In the genomic region with DNA sequence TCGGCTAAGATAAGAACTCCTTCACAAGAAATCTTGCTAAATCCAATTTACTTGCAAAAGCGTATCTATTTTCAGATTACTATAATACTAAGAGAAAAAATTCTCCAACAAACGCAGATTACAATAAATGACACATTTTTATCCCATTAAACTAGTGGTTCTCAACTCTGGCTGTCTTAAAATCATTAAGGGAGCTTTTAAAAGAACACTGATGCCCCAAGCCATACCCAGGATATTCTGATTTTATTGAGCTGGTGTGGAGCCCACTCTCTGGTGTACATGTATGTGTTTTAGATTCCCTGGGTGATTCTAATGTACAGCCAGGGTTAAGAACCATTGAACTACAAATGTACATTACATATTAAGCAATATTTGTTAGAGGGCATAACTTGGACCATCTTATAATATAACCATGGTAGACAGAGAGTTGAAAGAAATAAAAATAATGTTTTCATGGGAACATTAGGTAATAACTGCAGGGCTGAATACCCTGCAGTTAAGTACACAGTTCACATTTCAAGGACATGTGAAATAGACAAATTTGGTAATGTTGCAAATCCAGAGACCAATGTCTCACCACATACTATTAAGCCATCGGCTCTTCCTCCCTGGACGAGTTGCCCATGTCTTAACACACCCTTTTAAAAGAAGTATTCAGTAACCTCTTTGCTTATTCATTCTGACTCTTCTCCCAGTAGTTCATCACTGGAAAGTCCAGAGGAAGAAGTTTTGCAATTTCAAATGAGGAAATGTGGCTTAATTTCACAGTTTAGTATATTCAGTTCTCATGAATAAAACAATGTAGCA, we compare ENCODE assay signal across 1 cellular context.
TF ChIP-seq lines count a peak whose summit lies in the region.

No MANE protein-coding gene starts in this region.

TF ChIP-seq in HepG2, 621 proteins besides CTCF, POLR2A, EP300 and RAD21 (continued from another document and continues in another):
- TF ChIP-seq KLF13 (CRISPR knock-in tag; IDR thresholded peaks at IDR 0.05) (no peak), SALL2 (CRISPR knock-in tag; IDR thresholded peaks at IDR 0.05) (no peak), ZNF619 (CRISPR knock-in tag; IDR thresholded peaks at IDR 0.05) (no peak), CEBPB (IDR thresholded peaks at IDR 0.05; ENCODE audit: borderline replicate concordance, low read depth, low read length) (peak; percentile 92), NCOR1 (IDR thresholded peaks at IDR 0.05; ENCODE audit: borderline replicate concordance, low read length) (peak; percentile 27; the same call in 1 of the 2 replicates), ZBTB8A (CRISPR knock-in tag; IDR thresholded peaks at IDR 0.05; ENCODE audit: borderline replicate concordance, low read depth) (no peak), CENPT (CRISPR knock-in tag; IDR thresholded peaks at IDR 0.05; ENCODE audit: low read depth) (no peak), KLF16 (CRISPR knock-in tag; IDR thresholded peaks at IDR 0.05) (peak in 1 of 2 experiments; percentile 33; a peak in 1 of 4 replicates), TBX2 (CRISPR knock-in tag; IDR thresholded peaks at IDR 0.05; ENCODE audit: borderline replicate concordance) (no peak), ZNF672 (CRISPR knock-in tag; IDR thresholded peaks at IDR 0.05) (no peak), TRAFD1 (CRISPR knock-in tag; IDR thresholded peaks at IDR 0.05; ENCODE audit: borderline replicate concordance) (no peak), ASH2L (IDR thresholded peaks at IDR 0.05; ENCODE audit: insufficient read length, low read depth, low read length) (peak; percentile 88), ARNT2 (CRISPR knock-in tag; IDR thresholded peaks at IDR 0.05; ENCODE audit: low read depth) (no peak), GATAD2A (CRISPR knock-in tag; IDR thresholded peaks at IDR 0.05) (peak; percentile 95), ZNF547 (CRISPR knock-in tag; IDR thresholded peaks at IDR 0.05) (no peak), ZSCAN12 (CRISPR knock-in tag; IDR thresholded peaks at IDR 0.05) (no peak), ETS1 (CRISPR knock-in tag; IDR thresholded peaks at IDR 0.05) (no peak), ATM (IDR thresholded peaks at IDR 0.05; ENCODE audit: borderline replicate concordance) (no peak), ZNF225 (CRISPR knock-in tag; IDR thresholded peaks at IDR 0.05) (no peak), ZBTB1 (CRISPR knock-in tag; IDR thresholded peaks at IDR 0.05; ENCODE audit: borderline replicate concordance) (no peak), SMARCC2 (IDR thresholded peaks at IDR 0.05) (no peak), REPIN1 (CRISPR knock-in tag; IDR thresholded peaks at IDR 0.05; ENCODE audit: borderline replicate concordance, low read depth) (no peak), MXI1 (IDR thresholded peaks at IDR 0.05; ENCODE audit: borderline replicate concordance, low read depth, low read length) (no peak), ZNF614 (CRISPR knock-in tag; IDR thresholded peaks at IDR 0.05; ENCODE audit: borderline replicate concordance) (no peak), SNAPC2 (CRISPR knock-in tag; IDR thresholded peaks at IDR 0.05) (no peak), ARNTL (CRISPR knock-in tag; IDR thresholded peaks at IDR 0.05) (no peak), ZNF530 (CRISPR knock-in tag; IDR thresholded peaks at IDR 0.05; ENCODE audit: low read depth) (no peak), SATB2 (CRISPR knock-in tag; IDR thresholded peaks at IDR 0.05) (no peak), HES4 (CRISPR knock-in tag; IDR thresholded peaks at IDR 0.05; ENCODE audit: borderline replicate concordance) (no peak), ZNF737 (CRISPR knock-in tag; IDR thresholded peaks at IDR 0.05; ENCODE audit: borderline replicate concordance) (no peak), DZIP1 (CRISPR knock-in tag; IDR thresholded peaks at IDR 0.05) (no peak), SP1 (IDR thresholded peaks at IDR 0.05) (no peak), SP1 (CRISPR knock-in tag; IDR thresholded peaks at IDR 0.05) (no peak), ZBTB3 (CRISPR knock-in tag; IDR thresholded peaks at IDR 0.05; ENCODE audit: borderline replicate concordance, low read depth) (no peak), BORCS8-MEF2B (CRISPR knock-in tag; IDR thresholded peaks at IDR 0.05) (no peak), ZSCAN29 (CRISPR knock-in tag; conservative IDR thresholded peaks at IDR 0.05) (no peak), ZBTB34 (CRISPR knock-in tag; IDR thresholded peaks at IDR 0.05) (no peak; the same call in 1 of the 2 replicates), ZNF382 (CRISPR knock-in tag; IDR thresholded peaks at IDR 0.05; ENCODE audit: borderline replicate concordance) (no peak), NR2C2 (CRISPR knock-in tag; IDR thresholded peaks at IDR 0.05; ENCODE audit: borderline replicate concordance) (no peak; the same call in 1 of the 2 replicates), NR2F2 (IDR thresholded peaks at IDR 0.05; ENCODE audit: borderline replicate concordance, low read depth) (no peak), PRPF4 (IDR thresholded peaks at IDR 0.05; ENCODE audit: low read depth, low read length, poor library complexity, severe bottlenecking) (no peak), ZNF317 (CRISPR knock-in tag; IDR thresholded peaks at IDR 0.05) (no peak), ZNF282 (IDR thresholded peaks at IDR 0.05; ENCODE audit: partially characterized antibody) (no peak), MYC (CRISPR knock-in tag; IDR thresholded peaks at IDR 0.05; ENCODE audit: borderline replicate concordance) (no peak), ZNF577 (CRISPR knock-in tag; IDR thresholded peaks at IDR 0.05; ENCODE audit: borderline replicate concordance, low read depth) (no peak), HOXA5 (CRISPR knock-in tag; IDR thresholded peaks at IDR 0.05) (no peak), ZNF780A (CRISPR knock-in tag; IDR thresholded peaks at IDR 0.05) (no peak), NR3C1 (CRISPR knock-in tag; IDR thresholded peaks at IDR 0.05) (no peak), ZNF34 (CRISPR knock-in tag; IDR thresholded peaks at IDR 0.05; ENCODE audit: borderline replicate concordance) (no peak), NFKBIZ (CRISPR knock-in tag; IDR thresholded peaks at IDR 0.05) (no peak), TFDP2 (CRISPR knock-in tag; IDR thresholded peaks at IDR 0.05) (no peak)
- TF ChIP-seq, protein P1, sequence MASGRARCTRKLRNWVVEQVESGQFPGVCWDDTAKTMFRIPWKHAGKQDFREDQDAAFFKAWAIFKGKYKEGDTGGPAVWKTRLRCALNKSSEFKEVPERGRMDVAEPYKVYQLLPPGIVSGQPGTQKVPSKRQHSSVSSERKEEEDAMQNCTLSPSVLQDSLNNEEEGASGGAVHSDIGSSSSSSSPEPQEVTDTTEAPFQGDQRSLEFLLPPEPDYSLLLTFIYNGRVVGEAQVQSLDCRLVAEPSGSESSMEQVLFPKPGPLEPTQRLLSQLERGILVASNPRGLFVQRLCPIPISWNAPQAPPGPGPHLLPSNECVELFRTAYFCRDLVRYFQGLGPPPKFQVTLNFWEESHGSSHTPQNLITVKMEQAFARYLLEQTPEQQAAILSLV (CRISPR knock-in tag; IDR thresholded peaks at IDR 0.05; ENCODE audit: borderline replicate concordance): no peak
- TF ChIP-seq, protein P2, sequence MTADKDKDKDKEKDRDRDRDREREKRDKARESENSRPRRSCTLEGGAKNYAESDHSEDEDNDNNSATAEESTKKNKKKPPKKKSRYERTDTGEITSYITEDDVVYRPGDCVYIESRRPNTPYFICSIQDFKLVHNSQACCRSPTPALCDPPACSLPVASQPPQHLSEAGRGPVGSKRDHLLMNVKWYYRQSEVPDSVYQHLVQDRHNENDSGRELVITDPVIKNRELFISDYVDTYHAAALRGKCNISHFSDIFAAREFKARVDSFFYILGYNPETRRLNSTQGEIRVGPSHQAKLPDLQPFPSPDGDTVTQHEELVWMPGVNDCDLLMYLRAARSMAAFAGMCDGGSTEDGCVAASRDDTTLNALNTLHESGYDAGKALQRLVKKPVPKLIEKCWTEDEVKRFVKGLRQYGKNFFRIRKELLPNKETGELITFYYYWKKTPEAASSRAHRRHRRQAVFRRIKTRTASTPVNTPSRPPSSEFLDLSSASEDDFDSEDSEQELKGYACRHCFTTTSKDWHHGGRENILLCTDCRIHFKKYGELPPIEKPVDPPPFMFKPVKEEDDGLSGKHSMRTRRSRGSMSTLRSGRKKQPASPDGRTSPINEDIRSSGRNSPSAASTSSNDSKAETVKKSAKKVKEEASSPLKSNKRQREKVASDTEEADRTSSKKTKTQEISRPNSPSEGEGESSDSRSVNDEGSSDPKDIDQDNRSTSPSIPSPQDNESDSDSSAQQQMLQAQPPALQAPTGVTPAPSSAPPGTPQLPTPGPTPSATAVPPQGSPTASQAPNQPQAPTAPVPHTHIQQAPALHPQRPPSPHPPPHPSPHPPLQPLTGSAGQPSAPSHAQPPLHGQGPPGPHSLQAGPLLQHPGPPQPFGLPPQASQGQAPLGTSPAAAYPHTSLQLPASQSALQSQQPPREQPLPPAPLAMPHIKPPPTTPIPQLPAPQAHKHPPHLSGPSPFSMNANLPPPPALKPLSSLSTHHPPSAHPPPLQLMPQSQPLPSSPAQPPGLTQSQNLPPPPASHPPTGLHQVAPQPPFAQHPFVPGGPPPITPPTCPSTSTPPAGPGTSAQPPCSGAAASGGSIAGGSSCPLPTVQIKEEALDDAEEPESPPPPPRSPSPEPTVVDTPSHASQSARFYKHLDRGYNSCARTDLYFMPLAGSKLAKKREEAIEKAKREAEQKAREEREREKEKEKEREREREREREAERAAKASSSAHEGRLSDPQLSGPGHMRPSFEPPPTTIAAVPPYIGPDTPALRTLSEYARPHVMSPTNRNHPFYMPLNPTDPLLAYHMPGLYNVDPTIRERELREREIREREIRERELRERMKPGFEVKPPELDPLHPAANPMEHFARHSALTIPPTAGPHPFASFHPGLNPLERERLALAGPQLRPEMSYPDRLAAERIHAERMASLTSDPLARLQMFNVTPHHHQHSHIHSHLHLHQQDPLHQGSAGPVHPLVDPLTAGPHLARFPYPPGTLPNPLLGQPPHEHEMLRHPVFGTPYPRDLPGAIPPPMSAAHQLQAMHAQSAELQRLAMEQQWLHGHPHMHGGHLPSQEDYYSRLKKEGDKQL (CRISPR knock-in tag; IDR thresholded peaks at IDR 0.05; ENCODE audit: low read depth): no peak
